20 cellular contexts compared by ENCODE assay signal in genomic region chr5:23727271-23727670, GRCh38.
DNase-seq lines count a peak whose midpoint lies in the region; ATAC-seq and TF ChIP-seq lines count a peak whose summit lies in the region.
"Had no signal": no experiment of that assay in that cellular context is flagged by ENCODE, and none has a peak within 500 bp of the region (broad histone marks: within the 10 kb centered on the region; RNA-seq: fewer than 3 reads in every experiment).

No MANE protein-coding gene starts in this region.

- no peak for TF ChIP-seq POLR2A in breast epithelium (IDR thresholded peaks at IDR 0.05)

- no peaks in the 10 kb centered on the region for H3K4me1 ChIP-seq in breast epithelium
- H3K4me1 ChIP-seq: suprapubic skin had no signal

- H3K9me3 ChIP-seq in breast epithelium = no peaks in the 10 kb centered on the region
- H3K9me3 ChIP-seq: MG63, suprapubic skin had no signal

- no peaks in the 10 kb centered on the region for H3K27me3 ChIP-seq in breast epithelium
- H3K27me3 ChIP-seq: MG63, suprapubic skin had no signal

- no peak overlapping the region for H3K4me3 ChIP-seq in epithelial cell of esophagus (ENCODE audit: low read length)
- no peak overlapping the region for H3K4me3 ChIP-seq in breast epithelium
- H3K4me3 ChIP-seq: MG63, suprapubic skin had no signal

- TF ChIP-seq CTCF in C4-2B (conservative IDR thresholded peaks at IDR 0.05) (no peak), epithelial cell of esophagus (IDR thresholded peaks at IDR 0.05; ENCODE audit: insufficient read depth, low read depth, low read length, missing control alignments) (no peak), breast epithelium (IDR thresholded peaks at IDR 0.05) (no peak)

- H3K27ac ChIP-seq in C4-2B (peak overlapping the region; percentile 69), breast epithelium (no peak overlapping the region)
- H3K27ac ChIP-seq: suprapubic skin had no signal

- intact Hi-C loops in breast epithelium (cut with DNase I; ENCODE audit: low total_unique reads) = no loop called here

- H3K36me3 ChIP-seq in breast epithelium = no peaks in the 10 kb centered on the region
- H3K36me3 ChIP-seq: MG63, suprapubic skin had no signal

- ATAC-seq in HG02870 (IDR thresholded peaks at IDR 0.05; ENCODE audit: unreplicated experiment) (no peak), GM21360 (IDR thresholded peaks at IDR 0.05; ENCODE audit: unreplicated experiment) (no peak)
- ATAC-seq: left colon had no signal

- peak; percentile 32 for DNase-seq in HuH-7 (ENCODE audit: low spot score)
- DNase-seq in NCI-H510A treated with DMSO at 0.1 percent for 48 hours (lab: John Stamatoyannopoulos, UW) = peak; percentile 89
- peak; percentile 83 for DNase-seq in epithelial cell of esophagus (ENCODE audit: low read depth)
- DNase-seq in cerebellar nuclear complex (lab: John Stamatoyannopoulos, UW) = no peak
- DNase-seq in breast epithelium (ENCODE audit: low spot score in 2 of 2) = no peak
- DNase-seq: activated CD4-positive, alpha-beta T cell treated with anti-CD3 and anti-CD28 coated beads, Interleukin-2, amount 50 U/mL, for 1 hour; activated naive CD4-positive, alpha-beta T cell; amniotic stem cell; CD4-positive, alpha-beta memory T cell; central memory CD4-positive, alpha-beta T cell; erythroblast; HFFc6; IMR-90; left colon; MG63; SIG-M5 had no signal

Comparison
In these comparisons a context has a peak if more than half of its experiments do, and no peak if none do; other contexts are left out.
1. DNase-seq: peak in HuH-7 (single experiment), NCI-H510A treated with DMSO at 0.1 percent for 48 hours (single experiment) and epithelial cell of esophagus (single experiment); none in cerebellar nuclear complex (0 of 2) and breast epithelium (0 of 2).